In genomic region chr11:35491231-35491871, GRCh38 we compare ENCODE assay signal across 16 cellular contexts. TPM values are rescaled to one million over a fixed set of nuclear protein-coding genes. Genes with fewer than 3 reads are reported as not detected.
DNase-seq lines count a peak whose midpoint lies in the region; ATAC-seq and TF ChIP-seq lines count a peak whose summit lies in the region.
"Had no signal": no experiment of that assay in that cellular context is flagged by ENCODE, and none has a peak within 500 bp of the region (broad histone marks: within the 10 kb centered on the region; RNA-seq: fewer than 3 reads in every experiment).

No MANE protein-coding gene starts in this region.

- dilution Hi-C loops in mammary epithelial cell (cut with HindIII; ENCODE audit: low sequenced_read_pairs), result loop anchor here (25.0 kb wide), 1 partner anchor 321 kb away; no protein-coding TSS in a partner anchor

- H3K4me2 ChIP-seq in mammary epithelial cell (ENCODE audit: insufficient read depth, low read depth, low read length), result no peak overlapping the region

- in situ Hi-C loops in mammary epithelial cell (cut with MboI; ENCODE audit: low sequenced_read_pairs in 2 of 2), result loop anchor here (25.0 kb wide), 1 partner anchor 771 kb away; no protein-coding TSS in a partner anchor
- in situ Hi-C loops in astrocyte of the cerebellum (cut with HindIII; ENCODE audit: low sequenced_read_pairs), result no loop called here

- H3K27ac ChIP-seq in mammary epithelial cell (ENCODE audit: insufficient read depth, low read depth, low read length), result no peak overlapping the region
- no peak overlapping the region for H3K27ac ChIP-seq in breast epithelium
- H3K27ac ChIP-seq in right lobe of liver, result no peak overlapping the region
- H3K27ac ChIP-seq: heart left ventricle, left ventricle myocardium inferior, neutrophil, tibial artery had no signal

- CTCF ChIA-PET in mammary epithelial cell (lab: Charles Lee; ENCODE audit: low non-redundant PET), result no interaction called here

- no peaks in the 10 kb centered on the region for H3K9me3 ChIP-seq in mammary epithelial cell (replicated peaks; ENCODE audit: insufficient read depth, low read length)
- H3K9me3 ChIP-seq in breast epithelium, result no peaks in the 10 kb centered on the region
- H3K9me3 ChIP-seq in right lobe of liver, result no peaks in the 10 kb centered on the region
- H3K9me3 ChIP-seq: heart left ventricle, left ventricle myocardium inferior, neutrophil, tibial artery had no signal

- H2AFZ ChIP-seq in mammary epithelial cell (ENCODE audit: low read depth, low read length), result no peak overlapping the region

- no TSS peak for BruUV-seq in mammary epithelial cell (replicated peaks; lab: Mats Ljungman, UMichigan)

- intact Hi-C loops in mammary epithelial cell (cut with micrococcal nuclease) (no loop called here), breast epithelium (cut with DNase I; ENCODE audit: low total_unique reads) (no loop called here), right lobe of liver (cut with DNase I) (no loop called here)

- TF ChIP-seq CTCF in mammary epithelial cell (conservative IDR thresholded peaks at IDR 0.05 in 1 of 2, IDR thresholded peaks at IDR 0.05 in 1 of 2; ENCODE audit: extremely low read depth in 1 of 2, insufficient read depth in 1 of 2, low read depth in 1 of 2, low read length in 2 of 2) (no peak), breast epithelium (IDR thresholded peaks at IDR 0.05) (no peak), astrocyte of the cerebellum (IDR thresholded peaks at IDR 0.05; ENCODE audit: low read depth, low read length, missing control alignments) (no peak), right lobe of liver (IDR thresholded peaks at IDR 0.05) (no peak)

- H3K79me2 ChIP-seq in mammary epithelial cell (ENCODE audit: insufficient read depth, low read length), result no peaks in the 10 kb centered on the region

- no peak overlapping the region for H3K9ac ChIP-seq in mammary epithelial cell (ENCODE audit: insufficient read depth, low read length)

- DNase-seq in mammary epithelial cell (peak; percentile 29), breast epithelium (ENCODE audit: low spot score in 2 of 2) (no peak), astrocyte of the cerebellum (ENCODE audit: low read depth) (peak; percentile 91), iris pigment epithelial cell (ENCODE audit: low read depth) (peak; percentile 96), NCI-H2196 treated with DMSO at 0.1 percent for 48 hours (lab: John Stamatoyannopoulos, UW; ENCODE audit: unreplicated experiment) (no peak), right lobe of liver (no peak), NCI-H1417 treated with DMSO at 0.1 percent for 48 hours (lab: John Stamatoyannopoulos, UW) (no peak), HK-2 (ENCODE audit: unreplicated experiment) (no peak)
- DNase-seq: activated B cell treated with CpG ODN at 0.5 μM for 24 hours; activated CD8-positive, alpha-beta memory T cell treated with anti-CD3 and anti-CD28 coated beads, Interleukin-2, amount 50 U/mL, for 4 hours; DMS79; heart left ventricle; left ventricle myocardium inferior; NCI-H2029 treated with DMSO at 0.1 percent for 48 hours; tibial artery had no signal

- H3K4me1 ChIP-seq in mammary epithelial cell (ENCODE audit: insufficient read depth, low read length) (no peaks in the 10 kb centered on the region), breast epithelium (no peaks in the 10 kb centered on the region), right lobe of liver (peaks cover 0 to 3% (median 0%) of the 10 kb centered on the region in 4 donors)
- H3K4me1 ChIP-seq: left ventricle myocardium inferior, tibial artery had no signal

- H3K4me3 ChIP-seq in mammary epithelial cell (replicated peaks in 1 of 3; ENCODE audit: insufficient read depth in 1 of 3, low read depth in 2 of 3, low read length in 3 of 3), result no peak overlapping the region
- H3K4me3 ChIP-seq in breast epithelium, result no peak overlapping the region
- H3K4me3 ChIP-seq in astrocyte of the cerebellum (ENCODE audit: low read depth, low read length), result no peak overlapping the region
- no peak overlapping the region for H3K4me3 ChIP-seq in right lobe of liver
- H3K4me3 ChIP-seq: heart left ventricle, left ventricle myocardium inferior, tibial artery had no signal

- TF ChIP-seq POLR2A in breast epithelium (IDR thresholded peaks at IDR 0.05) (no peak), right lobe of liver (IDR thresholded peaks at IDR 0.05) (no peak)

- H3K36me3 ChIP-seq in mammary epithelial cell (ENCODE audit: insufficient read depth, low read length), result no peaks in the 10 kb centered on the region
- H3K36me3 ChIP-seq in breast epithelium, result no peaks in the 10 kb centered on the region
- H3K36me3 ChIP-seq in right lobe of liver, result no peaks in the 10 kb centered on the region
- H3K36me3 ChIP-seq: neutrophil, tibial artery had no signal

- no peak for ATAC-seq in right lobe of liver
- ATAC-seq: heart left ventricle had no signal

- H3K27me3 ChIP-seq in mammary epithelial cell (ENCODE audit: insufficient read depth, low read length), result no peaks in the 10 kb centered on the region
- H3K27me3 ChIP-seq in breast epithelium, result no peaks in the 10 kb centered on the region
- H3K27me3 ChIP-seq in right lobe of liver, result peaks cover 0 to 2% of the 10 kb centered on the region in 2 donors

- 51% methylated on average over 4 of the region's 4 CpGs for WGBS in mammary epithelial cell (ENCODE audit: low coverage, missing lambda C conversion rate)
- 39% methylated on average over 4 of the region's 4 CpGs for WGBS in right lobe of liver (ENCODE audit: insufficient coverage, low coverage, low lambda C conversion rate, missing lambda C conversion rate)

- no peaks in the 10 kb centered on the region for H4K20me1 ChIP-seq in mammary epithelial cell (ENCODE audit: insufficient read depth, low read length)

RNA-seq across cellular contexts. Expression of gene PAMR1, which starts 34.1 kb away (rescaled TPM):
- total RNA-seq in mammary epithelial cell (100 to 1,000 TPM in 1 of 2 donors, 1 to 10 TPM in 1; 7.6 to 118 TPM), breast epithelium (10 to 100 TPM in 2 of 3 donors, 1 to 10 TPM in 1; 8.8 to 36.4 (median 11.3) TPM), right lobe of liver (1 to 10 TPM; 2.0 to 4.2 (median 2.8) TPM)
- polyA plus RNA-seq in mammary epithelial cell, result 4.2 TPM
- polyA minus RNA-seq in mammary epithelial cell, result 2.1 TPM
- total RNA-seq: activated B cell treated with CpG ODN at 0.5 μM for 24 hours had no signal

Comparison
In these comparisons a context has a peak if more than half of its experiments do, and no peak if none do; other contexts are left out.
1. DNase-seq: peak in mammary epithelial cell (single experiment), astrocyte of the cerebellum (single experiment) and iris pigment epithelial cell (single experiment); none in breast epithelium (0 of 2), NCI-H2196 treated with DMSO at 0.1 percent for 48 hours (single experiment), right lobe of liver (0 of 3), NCI-H1417 treated with DMSO at 0.1 percent for 48 hours (single experiment) and HK-2 (single experiment).